In the genomic region with DNA sequence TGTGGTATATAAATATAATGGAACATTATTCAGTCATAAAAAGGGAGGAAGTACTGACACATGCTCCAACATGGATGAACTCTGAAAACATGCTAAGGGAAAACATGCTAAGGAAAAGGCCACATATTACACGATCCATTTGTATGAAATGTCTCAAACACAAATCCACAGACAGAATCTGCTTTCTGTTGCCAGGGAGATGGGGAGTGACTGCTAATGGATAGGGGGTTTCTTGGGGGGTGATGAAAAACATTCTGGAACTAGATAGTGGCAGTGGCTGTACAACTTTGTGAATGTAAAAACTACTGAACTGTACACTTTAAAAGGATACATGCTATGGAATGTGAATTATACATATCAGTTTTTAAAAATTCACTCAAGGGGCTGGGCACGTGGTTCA, we compare ENCODE assay signal across 15 cellular contexts. TPM values are rescaled to one million over a fixed set of nuclear protein-coding genes. Genes with fewer than 3 reads are reported as not detected.
DNase-seq lines count a peak whose midpoint lies in the region; ATAC-seq, FAIRE-seq and TF ChIP-seq lines count a peak whose summit lies in the region.
"Had no signal": no experiment of that assay in that cellular context is flagged by ENCODE, and none has a peak within 500 bp of the region (broad histone marks: within the 10 kb centered on the region; RNA-seq: fewer than 3 reads in every experiment).

No MANE protein-coding gene starts in this region.

- POLR2A ChIA-PET in K562 (lab: Yijun Ruan, JAX), result interaction anchor here (0.6 to 2.1 kb wide), 5 partner anchors 9 to 76 kb away, joined by 3 to 10 read pairs (median 5); no protein-coding TSS in a partner anchor

- no peak overlapping the region for H3K4me3 ChIP-seq in K562
- H3K4me3 ChIP-seq in thyroid gland (replicated peaks in 1 of 3), result no peak overlapping the region
- H3K4me3 ChIP-seq: sigmoid colon had no signal

- H3K79me2 ChIP-seq in K562 (ENCODE audit: control insufficient read depth, insufficient read depth, low read length), result peaks cover 100% of the 10 kb centered on the region

- H3K27ac ChIP-seq in K562 (ENCODE audit: extremely low read depth, low read depth, low read length) (no peak overlapping the region), thyroid gland (no peak overlapping the region)

- H3K9ac ChIP-seq in K562 (ENCODE audit: insufficient read depth in 1 of 2, low read depth in 2 of 2, low read length in 2 of 2), result no peak overlapping the region

- no peak for TF ChIP-seq RAD21 in K562 (CRISPR knock-in tag; conservative IDR thresholded peaks at IDR 0.05 in 1 of 2, IDR thresholded peaks at IDR 0.05 in 1 of 2)

- H3K27me3 Mint-ChIP-seq in activated CD4-positive, alpha-beta T cell treated with anti-CD3 and anti-CD28 coated beads, Interleukin-2, amount 10 ng/mL, durations not matched to agents 24 days and 14 days, result no peaks in the 10 kb centered on the region
- H3K27me3 Mint-ChIP-seq in HFFc6 (ENCODE audit: insufficient read depth) (0 out of 2 replicates have a peak, but pooled peaks cover 2% of the 10 kb centered on the region), osteocyte (ENCODE audit: unreplicated experiment) (no peaks in the 10 kb centered on the region)

- H3K27me3 ChIP-seq in K562 (ENCODE audit: control insufficient read depth in 2 of 2, insufficient read depth in 2 of 2, low read length in 2 of 2) (no peaks in the 10 kb centered on the region), thyroid gland (no peaks in the 10 kb centered on the region)
- H3K27me3 ChIP-seq: sigmoid colon had no signal

- peak overlapping the region; percentile 76 for H3K27ac Mint-ChIP-seq in activated CD4-positive, alpha-beta T cell treated with anti-CD3 and anti-CD28 coated beads, Interleukin-2, amount 10 ng/mL, durations not matched to agents 24 days and 14 days
- H3K27ac Mint-ChIP-seq in HFFc6, result peak overlapping the region; percentile 12; the same call in 1 of the 2 replicates
- peak overlapping the region; percentile 21 for H3K27ac Mint-ChIP-seq in osteocyte (ENCODE audit: unreplicated experiment)

- H2AFZ ChIP-seq in K562 (ENCODE audit: low read depth, low read length), result no peak overlapping the region

- no peak overlapping the region; the same call in 1 of the 2 replicates for H3K4me2 ChIP-seq in K562 (ENCODE audit: insufficient read depth, low read length)

- H4K20me1 ChIP-seq in K562 (replicated peaks; ENCODE audit: control insufficient read depth, insufficient read depth, low read length), result peaks cover 18% of the 10 kb centered on the region

- WGBS in K562 (ENCODE audit: insufficient coverage, low coverage, missing lambda C conversion rate), result 83% methylated on average over 2 of the region's 2 CpGs
- 95 to 96% methylated on average over 2 of the region's 2 CpGs for WGBS in thyroid gland, 2 donors

- H3K9me3 ChIP-seq in K562 (replicated peaks; ENCODE audit: control insufficient read depth, insufficient read depth, low read depth, low read length) (peaks cover 8% of the 10 kb centered on the region; the same call in 1 of the 2 replicates), thyroid gland (no peaks in the 10 kb centered on the region)

- H3K9me3 Mint-ChIP-seq in activated CD4-positive, alpha-beta T cell treated with anti-CD3 and anti-CD28 coated beads, Interleukin-2, amount 10 ng/mL, durations not matched to agents 24 days and 14 days, result peaks cover 5% of the 10 kb centered on the region
- H3K9me3 Mint-ChIP-seq in HFFc6, result peaks cover 10% of the 10 kb centered on the region
- H3K9me3 Mint-ChIP-seq in osteocyte (ENCODE audit: unreplicated experiment), result no peaks in the 10 kb centered on the region

- peaks cover 34% of the 10 kb centered on the region for H3K36me3 Mint-ChIP-seq in activated CD4-positive, alpha-beta T cell treated with anti-CD3 and anti-CD28 coated beads, Interleukin-2, amount 10 ng/mL, durations not matched to agents 24 days and 14 days (ENCODE audit: low read depth)
- H3K36me3 Mint-ChIP-seq in HFFc6 (ENCODE audit: low read depth), result peaks cover 15% of the 10 kb centered on the region
- H3K36me3 Mint-ChIP-seq in osteocyte (ENCODE audit: unreplicated experiment), result no peaks in the 10 kb centered on the region

- DNase-seq in activated CD4-positive, alpha-beta T cell treated with anti-CD3 and anti-CD28 coated beads, Interleukin-2, amount 10 ng/mL, durations not matched to agents 24 days and 14 days, result no peak
- no peak for DNase-seq in activated CD4-positive, alpha-beta T cell treated with anti-CD3 and anti-CD28 coated beads, Interleukin-2, amount 50 U/mL, for 1 hour
- DNase-seq in HFFc6 (no peak), K562 (ENCODE audit: extremely low read depth in 1 of 4, low spot score in 3 of 4) (no peak), osteocyte (ENCODE audit: extremely low spot score, unreplicated experiment) (no peak), NCI-H748 (lab: John Stamatoyannopoulos, UW; ENCODE audit: unreplicated experiment) (no peak), thyroid gland (no peak)
- DNase-seq: activated CD4-positive, CD25-positive, alpha-beta regulatory T cell treated with anti-CD3 and anti-CD28 coated beads, Interleukin-2, amount 50 U/mL, for 72 hours; central memory CD4-positive, alpha-beta T cell; COR-L47; NCI-H1436 treated with DMSO at 0.1 percent for 48 hours; sigmoid colon had no signal

- CTCF ChIA-PET in K562 (lab: Yijun Ruan, JAX; ENCODE audit: low intra/inter-chr PET ratio), result no interaction called here

- H3K4me1 ChIP-seq in K562 (replicated peaks in 1 of 2; ENCODE audit: control insufficient read depth in 2 of 2, insufficient read depth in 2 of 2, low read length in 2 of 2) (peaks cover 18 to 29% of the 10 kb centered on the region in 2 experiments), thyroid gland (peaks cover 24 to 41% of the 10 kb centered on the region in 2 donors)

- TF ChIP-seq POLR2A in K562 (conservative IDR thresholded peaks at IDR 0.05) (no peak), thyroid gland (IDR thresholded peaks at IDR 0.05) (no peak)

- intact Hi-C loops in activated CD4-positive, alpha-beta T cell treated with anti-CD3 and anti-CD28 coated beads, Interleukin-2, amount 10 ng/mL, durations not matched to agents 24 days and 14 days (cut with micrococcal nuclease), result loop anchor here (5.0 kb wide), 1 partner anchor 579 kb away; the partner anchor contains the start of genes ANKRD13A and GIT2
- intact Hi-C loops in K562 (cut with micrococcal nuclease) (no loop called here), thyroid gland (cut with DNase I) (no loop called here)

- TF ChIP-seq EP300 in K562 (IDR thresholded peaks at IDR 0.05; ENCODE audit: low read length), result no peak

- no peak for TF ChIP-seq CTCF in HFFc6 (IDR thresholded peaks at IDR 0.05)
- no peak for TF ChIP-seq CTCF in K562 (IDR thresholded peaks at IDR 0.05 in 2 of 3, conservative IDR thresholded peaks at IDR 0.05 in 1 of 3; ENCODE audit: insufficient read depth in 2 of 3, low read depth in 1 of 3, low read length in 3 of 3)
- no peak for TF ChIP-seq CTCF in osteocyte (IDR thresholded peaks at IDR 0.05)
- no peak for TF ChIP-seq CTCF in thyroid gland (IDR thresholded peaks at IDR 0.05)

- H3K4me3 Mint-ChIP-seq in activated CD4-positive, alpha-beta T cell treated with anti-CD3 and anti-CD28 coated beads, Interleukin-2, amount 10 ng/mL, durations not matched to agents 24 days and 14 days, result peak overlapping the region; percentile 37
- no peak overlapping the region for H3K4me3 Mint-ChIP-seq in HFFc6
- no peak overlapping the region for H3K4me3 Mint-ChIP-seq in osteocyte (ENCODE audit: unreplicated experiment)

- H3K9me1 ChIP-seq in K562 (ENCODE audit: control insufficient read depth, insufficient read depth, low read length), result no peaks in the 10 kb centered on the region

- no peak for ATAC-seq in K562
- ATAC-seq in GM21529 (IDR thresholded peaks at IDR 0.05; ENCODE audit: unreplicated experiment), result no peak

- BruUV-seq in K562 (replicated peaks; lab: Mats Ljungman, UMichigan), result no TSS peak

- H3K4me1 Mint-ChIP-seq in activated CD4-positive, alpha-beta T cell treated with anti-CD3 and anti-CD28 coated beads, Interleukin-2, amount 10 ng/mL, durations not matched to agents 24 days and 14 days, result peaks cover 59% of the 10 kb centered on the region
- H3K4me1 Mint-ChIP-seq in HFFc6 (ENCODE audit: low read depth) (peaks cover 37% of the 10 kb centered on the region), osteocyte (ENCODE audit: unreplicated experiment) (peaks cover 52% of the 10 kb centered on the region)

- FAIRE-seq in K562 (lab: Jason Lieb, UNC), result no peak
- FAIRE-seq: A204.1, endothelial cell of umbilical vein had no signal

- H3K36me3 ChIP-seq in K562 (ENCODE audit: control insufficient read depth, insufficient read depth, low read length) (peaks cover 4% of the 10 kb centered on the region; the same call in 2 of the 3 replicates), thyroid gland (no peaks in the 10 kb centered on the region)
- H3K36me3 ChIP-seq: sigmoid colon had no signal

- in situ Hi-C loops in K562 (cut with MboI), result no loop called here

RNA-seq across cellular contexts. Expression of gene PPTC7, which starts 6.6 kb away (rescaled TPM):
- 57.9 and 58.4 TPM in 2 replicates for total RNA-seq in activated CD4-positive, alpha-beta T cell treated with anti-CD3 and anti-CD28 coated beads, Interleukin-2, amount 10 ng/mL, durations not matched to agents 24 days and 14 days
- total RNA-seq in HFFc6 (2021; fragmentation: NEBNext Ultra II Directional; extraction: Animal tissue kit (Norgen Biotek cat#: 25700)), result 10 to 100 TPM in 5 of 6 experiments, 1 to 10 TPM in 1; 8.9 to 13.6 (median 12.0) TPM
- 18.9 and 40.1 TPM in 2 replicates for total RNA-seq in K562 (2011; cell fraction: chromatin; rRNA removed; ENCODE audit: low replicate concordance)
- total RNA-seq in K562 (2011; cell fraction: nucleolus; rRNA removed), result 12.0 and 15.0 TPM in 2 replicates
- 29.2 and 51.3 TPM in 2 replicates for total RNA-seq in K562 (2011; cell fraction: nucleoplasm; rRNA removed)
- total RNA-seq in K562 (2014; rRNA removed) (5.3 and 5.4 TPM in 2 replicates), K562 (2014; rRNA removed; fragmentation: Illumina TruSeq; extraction: Trizol) (11.9 and 12.1 TPM in 2 replicates), K562 (2015; rRNA removed; fragmentation: Illumina TruSeq; extraction: Trizol) (7.6 and 8.0 TPM in 2 replicates), K562 (2021) (19.3 and 21.8 TPM in 2 replicates), osteocyte (13.3 and 14.4 TPM in 2 replicates), thyroid gland (10 to 100 TPM; 15.8 to 28.9 (median 22.8) TPM)
- polyA plus RNA-seq in K562 (2011; rRNA removed) (21.6 and 23.1 TPM in 2 replicates), K562 (2014; fragmentation: Illumina TruSeq; extraction: Trizol) (18.2 and 19.5 TPM in 2 replicates), K562 (2014; fragmentation: Nextera tagmentation; extraction: Ambion mirVana) (1 to 10 TPM; 2.6 to 4.7 TPM), K562 (2014; rRNA removed) (15.2 and 16.9 TPM in 2 replicates)
- 7.9 and 14.3 TPM in 2 replicates for polyA plus RNA-seq in K562 (2011; cell fraction: cytosol; rRNA removed)
- 17.9 and 24.3 TPM in 2 replicates for polyA plus RNA-seq in K562 (2011; cell fraction: nucleus; rRNA removed)
- polyA plus RNA-seq in K562 (2012), result 13.8 and 15.4 TPM in 2 replicates
- 36.0 and 39.7 TPM in 2 replicates for polyA minus RNA-seq in K562 (2011; rRNA and poly(A)+ RNA removed)
- 14.9 and 17.1 TPM in 2 replicates for polyA minus RNA-seq in K562 (2011; cell fraction: cytosol; rRNA and poly(A)+ RNA removed)
- polyA minus RNA-seq in K562 (2011; cell fraction: nucleus; rRNA and poly(A)+ RNA removed), result 11.0 and 20.3 TPM in 2 replicates

RNA-seq across cellular contexts. Expression of gene TCTN1, which starts 37.4 kb away (rescaled TPM):
- total RNA-seq in activated CD4-positive, alpha-beta T cell treated with anti-CD3 and anti-CD28 coated beads, Interleukin-2, amount 10 ng/mL, durations not matched to agents 24 days and 14 days, result 11.7 and 15.4 TPM in 2 replicates
- total RNA-seq in HFFc6 (2021; fragmentation: NEBNext Ultra II Directional; extraction: Animal tissue kit (Norgen Biotek cat#: 25700)), result 10 to 100 TPM; 24.2 to 30.3 (median 25.6) TPM
- 16.6 and 18.2 TPM in 2 replicates for total RNA-seq in K562 (2011; cell fraction: chromatin; rRNA removed; ENCODE audit: low replicate concordance)
- total RNA-seq in K562 (2011; cell fraction: nucleolus; rRNA removed), result 8.3 and 13.5 TPM in 2 replicates
- total RNA-seq in K562 (2011; cell fraction: nucleoplasm; rRNA removed), result 15.0 and 27.9 TPM in 2 replicates
- 5.1 and 5.5 TPM in 2 replicates for total RNA-seq in K562 (2014; rRNA removed)
- 3.7 and 4.7 TPM in 2 replicates for total RNA-seq in K562 (2014; rRNA removed; fragmentation: Illumina TruSeq; extraction: Trizol)
- 5.1 and 6.3 TPM in 2 replicates for total RNA-seq in K562 (2015; rRNA removed; fragmentation: Illumina TruSeq; extraction: Trizol)
- total RNA-seq in K562 (2021), result 3.8 and 4.0 TPM in 2 replicates
- 11.4 and 12.5 TPM in 2 replicates for polyA plus RNA-seq in K562 (2011; rRNA removed)
- 9.8 and 10.2 TPM in 2 replicates for polyA plus RNA-seq in K562 (2011; cell fraction: cytosol; rRNA removed)
- 26.2 and 26.6 TPM in 2 replicates for polyA plus RNA-seq in K562 (2011; cell fraction: nucleus; rRNA removed)
- 6.4 and 15.2 TPM in 2 replicates for polyA plus RNA-seq in K562 (2012)
- 4.2 and 5.7 TPM in 2 replicates for polyA plus RNA-seq in K562 (2014; fragmentation: Illumina TruSeq; extraction: Trizol)
- polyA plus RNA-seq in K562 (2014; fragmentation: Nextera tagmentation; extraction: Ambion mirVana), result under 1 TPM; 0.32 to 0.98 TPM
- polyA plus RNA-seq in K562 (2014; rRNA removed), result 3.7 and 7.2 TPM in 2 replicates
- 9.4 and 10.4 TPM in 2 replicates for polyA minus RNA-seq in K562 (2011; rRNA and poly(A)+ RNA removed)
- polyA minus RNA-seq in K562 (2011; cell fraction: cytosol; rRNA and poly(A)+ RNA removed), result 2.3 and 5.8 TPM in 2 replicates
- polyA minus RNA-seq in K562 (2011; cell fraction: nucleus; rRNA and poly(A)+ RNA removed), result 10.5 and 16.1 TPM in 2 replicates
- total RNA-seq in osteocyte, result 49.5 and 51.4 TPM in 2 replicates
- 100 to 1,000 TPM in 3 of 4 donors, 10 to 100 TPM in 1; 98.8 to 204 (median 125) TPM for total RNA-seq in thyroid gland

Comparison
In these comparisons a context has a peak if more than half of its experiments do, and no peak if none do; other contexts are left out.
1. H3K27ac Mint-ChIP-seq: peak in every context shown above with its lines; median percentile 76 in activated CD4-positive, alpha-beta T cell treated with anti-CD3 and anti-CD28 coated beads, Interleukin-2, amount 10 ng/mL, durations not matched to agents 24 days and 14 days; 21 in osteocyte; 12 in HFFc6.